Comparison of ENCODE assay signal across 8 cellular contexts in the genomic region with DNA sequence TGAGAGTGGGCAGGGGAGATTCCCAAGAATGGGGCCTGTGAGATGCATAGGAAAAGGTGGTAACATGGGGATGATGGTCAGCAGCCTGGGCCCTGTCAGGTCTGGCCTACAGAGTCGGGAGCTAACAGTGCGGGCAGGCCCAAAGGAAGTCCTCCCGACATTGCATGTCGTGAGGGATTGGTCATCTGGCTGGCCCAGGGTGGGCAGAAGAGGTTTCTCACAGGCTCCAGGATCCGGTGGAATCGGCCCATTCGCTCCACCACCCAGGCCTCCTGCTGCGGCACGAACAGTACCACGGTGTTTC. TPM values are rescaled to one million over a fixed set of nuclear protein-coding genes. Genes with fewer than 3 reads are reported as not detected.
DNase-seq lines count a peak whose midpoint lies in the region; ATAC-seq and TF ChIP-seq lines count a peak whose summit lies in the region.

No MANE protein-coding gene starts in this region.

- H3K4me3 ChIP-seq in SJSA1, result peak overlapping the region; percentile 52
- H3K4me3 ChIP-seq in fibroblast of mammary gland (ENCODE audit: control insufficient read depth, low read depth, low read length), result peak overlapping the region; percentile 87
- peak overlapping the region; percentile 68 for H3K4me3 ChIP-seq in parathyroid adenoma (ENCODE audit: low read depth, low read length)

- no peaks in the 10 kb centered on the region for H3K27me3 ChIP-seq in SJSA1 (replicated peaks)
- H3K27me3 ChIP-seq in parathyroid adenoma (ENCODE audit: control insufficient read depth, insufficient read depth, low read length), result no peaks in the 10 kb centered on the region

- peak overlapping the region; percentile 74 for H3K4me2 ChIP-seq in parathyroid adenoma (ENCODE audit: low read length)

- ATAC-seq in activated CD8-positive, alpha-beta memory T cell treated with anti-CD3 and anti-CD28 coated beads, Interleukin-2, amount 10 ng/mL, durations not matched to agents 7 days and 5 days, result no peak
- ATAC-seq in HG03095 (IDR thresholded peaks at IDR 0.05; ENCODE audit: unreplicated experiment), result no peak

- TF ChIP-seq CTCF in fibroblast of mammary gland (conservative IDR thresholded peaks at IDR 0.05; ENCODE audit: control insufficient read depth, insufficient read depth, low read depth, low read length) (no peak), parathyroid adenoma (IDR thresholded peaks at IDR 0.05) (no peak)

- H3K9me3 ChIP-seq in SJSA1 (replicated peaks), result no peaks in the 10 kb centered on the region
- H3K9me3 ChIP-seq in parathyroid adenoma (ENCODE audit: control insufficient read depth, low read length), result no peaks in the 10 kb centered on the region

- peak overlapping the region; percentile 89 for H2AFZ ChIP-seq in parathyroid adenoma

- DNase-seq in activated CD8-positive, alpha-beta memory T cell treated with anti-CD3 and anti-CD28 coated beads, Interleukin-2, amount 10 ng/mL, durations not matched to agents 7 days and 5 days, result no peak
- DNase-seq in activated CD8-positive, alpha-beta memory T cell treated with anti-CD3 and anti-CD28 coated beads, Interleukin-2, amount 50 U/mL, for 4 hours, result no peak
- DNase-seq in SJSA1 (ENCODE audit: low read depth in 1 of 2, low spot score in 2 of 2) (no peak), fibroblast of mammary gland (ENCODE audit: low read depth) (peak; percentile 17), iPS-NIHi11 (ENCODE audit: low spot score) (no peak)
- no peak for DNase-seq in central memory CD4-positive, alpha-beta T cell

- peaks cover 3% of the 10 kb centered on the region for H3K79me2 ChIP-seq in parathyroid adenoma

- H3K36me3 ChIP-seq in SJSA1 (peaks cover 9% of the 10 kb centered on the region; the same call in 1 of the 2 replicates), parathyroid adenoma (ENCODE audit: control insufficient read depth, insufficient read depth, low read length) (no peaks in the 10 kb centered on the region)

- H3K27me3 Mint-ChIP-seq in activated CD8-positive, alpha-beta memory T cell treated with anti-CD3 and anti-CD28 coated beads, Interleukin-2, amount 10 ng/mL, durations not matched to agents 7 days and 5 days, result no peaks in the 10 kb centered on the region

- peaks cover 9% of the 10 kb centered on the region for H3K4me1 ChIP-seq in SJSA1 (replicated peaks)
- peaks cover 9% of the 10 kb centered on the region for H3K4me1 ChIP-seq in parathyroid adenoma

- H3K4me1 Mint-ChIP-seq in activated CD8-positive, alpha-beta memory T cell treated with anti-CD3 and anti-CD28 coated beads, Interleukin-2, amount 10 ng/mL, durations not matched to agents 7 days and 5 days, result peaks cover 46% of the 10 kb centered on the region

- CTCF ChIA-PET in activated CD8-positive, alpha-beta memory T cell treated with anti-CD3 and anti-CD28 coated beads, Interleukin-2, amount 10 ng/mL, durations not matched to agents 7 days and 5 days (lab: Charles Lee), result interaction anchor here (0.5 to 3.4 kb wide), 7 partner anchors 9 to 509 kb away, joined by 3 to 30 read pairs (median 6); partner anchors contain the start of genes ATOSB and FANCG

- peaks cover 33% of the 10 kb centered on the region for H3K36me3 Mint-ChIP-seq in activated CD8-positive, alpha-beta memory T cell treated with anti-CD3 and anti-CD28 coated beads, Interleukin-2, amount 10 ng/mL, durations not matched to agents 7 days and 5 days

- H3K4me3 Mint-ChIP-seq in activated CD8-positive, alpha-beta memory T cell treated with anti-CD3 and anti-CD28 coated beads, Interleukin-2, amount 10 ng/mL, durations not matched to agents 7 days and 5 days, result peak overlapping the region; percentile 91

- peak overlapping the region; percentile 95 for H3K27ac Mint-ChIP-seq in activated CD8-positive, alpha-beta memory T cell treated with anti-CD3 and anti-CD28 coated beads, Interleukin-2, amount 10 ng/mL, durations not matched to agents 7 days and 5 days

- H3K27ac ChIP-seq in SJSA1, result peak overlapping the region; percentile 79
- peak overlapping the region; percentile 84 for H3K27ac ChIP-seq in parathyroid adenoma

- H3K9ac ChIP-seq in parathyroid adenoma, result peak overlapping the region; percentile 28

- H3K9me3 Mint-ChIP-seq in activated CD8-positive, alpha-beta memory T cell treated with anti-CD3 and anti-CD28 coated beads, Interleukin-2, amount 10 ng/mL, durations not matched to agents 7 days and 5 days (ENCODE audit: low read depth), result no peaks in the 10 kb centered on the region

RNA-seq across cellular contexts. Expression of gene STOML2, which starts 0.5 kb away (rescaled TPM):
- total RNA-seq in activated CD8-positive, alpha-beta memory T cell treated with anti-CD3 and anti-CD28 coated beads, Interleukin-2, amount 10 ng/mL, durations not matched to agents 7 days and 5 days, result 100 to 1,000 TPM; 145 to 169 TPM
- 73.3 and 75.4 TPM in 2 replicates for total RNA-seq in SJSA1 (2014; rRNA removed; shearing (Covaris generic))

RNA-seq across cellular contexts. Expression of gene PIGO, which starts 6.0 kb away (rescaled TPM):
- 10 to 100 TPM; 28.5 to 31.6 TPM for total RNA-seq in activated CD8-positive, alpha-beta memory T cell treated with anti-CD3 and anti-CD28 coated beads, Interleukin-2, amount 10 ng/mL, durations not matched to agents 7 days and 5 days
- total RNA-seq in SJSA1 (2014; rRNA removed; shearing (Covaris generic)), result 7.1 and 10.6 TPM in 2 replicates

RNA-seq across cellular contexts. Expression of gene ATOSB, which starts 13.2 kb away (rescaled TPM):
- total RNA-seq in activated CD8-positive, alpha-beta memory T cell treated with anti-CD3 and anti-CD28 coated beads, Interleukin-2, amount 10 ng/mL, durations not matched to agents 7 days and 5 days, result 10 to 100 TPM; 15.9 to 17.1 TPM
- 3.1 and 5.7 TPM in 2 replicates for total RNA-seq in SJSA1 (2014; rRNA removed; shearing (Covaris generic))

RNA-seq across cellular contexts. Expression of gene FANCG, which starts 22.7 kb away (rescaled TPM):
- total RNA-seq in activated CD8-positive, alpha-beta memory T cell treated with anti-CD3 and anti-CD28 coated beads, Interleukin-2, amount 10 ng/mL, durations not matched to agents 7 days and 5 days, result 100 to 1,000 TPM; 121 to 141 TPM
- total RNA-seq in SJSA1 (2014; rRNA removed; shearing (Covaris generic)), result 22.8 and 26.1 TPM in 2 replicates

RNA-seq across cellular contexts. Expression of gene VCP, which starts 30.0 kb away (rescaled TPM):
- 100 to 1,000 TPM; 222 to 298 TPM for total RNA-seq in activated CD8-positive, alpha-beta memory T cell treated with anti-CD3 and anti-CD28 coated beads, Interleukin-2, amount 10 ng/mL, durations not matched to agents 7 days and 5 days
- 206 and 209 TPM in 2 replicates for total RNA-seq in SJSA1 (2014; rRNA removed; shearing (Covaris generic))
